ENCODE assay signal across 8 cellular contexts in the genomic region with DNA sequence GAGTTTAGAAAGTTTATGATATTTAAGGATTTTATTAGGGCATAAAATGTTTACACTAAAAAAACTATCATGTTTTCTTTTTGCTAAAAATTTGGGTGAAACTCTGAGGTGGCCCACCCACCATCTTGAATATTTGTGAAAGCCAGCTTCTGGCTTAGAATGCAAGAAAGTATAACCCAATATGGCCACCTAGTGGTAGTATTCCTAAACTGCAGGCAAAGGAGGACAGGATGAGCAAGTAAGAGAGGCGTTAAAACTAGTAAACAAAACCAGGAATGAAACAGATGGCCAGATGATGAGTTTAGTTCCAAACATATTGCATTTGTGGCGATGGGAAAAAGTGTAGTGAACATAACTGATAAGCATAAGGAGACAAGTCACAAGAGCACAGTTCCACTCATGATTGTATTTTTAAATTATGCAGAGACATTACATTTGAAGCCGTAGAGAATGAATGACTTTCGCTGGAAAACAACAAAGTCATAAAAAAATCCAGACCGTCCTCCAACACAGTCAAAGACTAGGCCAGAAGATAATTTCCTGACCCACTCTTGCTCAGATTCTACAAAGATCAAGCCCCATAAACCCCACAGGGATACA.
DNase-seq lines count a peak whose midpoint lies in the region; ATAC-seq, FAIRE-seq and TF ChIP-seq lines count a peak whose summit lies in the region.

No MANE protein-coding gene starts in this region.

- intact Hi-C loops in activated CD4-positive, alpha-beta T cell treated with anti-CD3 and anti-CD28 coated beads, Interleukin-2, amount 10 ng/mL, durations not matched to agents 24 days and 14 days (cut with micrococcal nuclease): loop anchor here (1.0 kb wide), 2 partner anchors 57 to 198 kb away; no protein-coding TSS in a partner anchor

- FAIRE-seq in GM12892 (lab: Jason Lieb, UNC): peak; percentile 96

- DNase-seq in Ammon's horn (ENCODE audit: low spot score): peak; percentile 79
- DNase-seq in GM12892 (ENCODE audit: insufficient read length): no peak
- DNase-seq in NCI-H446 (lab: John Stamatoyannopoulos, UW): peak; percentile 31 to 79
- peak; percentile 90 for DNase-seq in activated CD4-positive, alpha-beta T cell treated with anti-CD3 and anti-CD28 coated beads, Interleukin-2, amount 10 ng/mL, durations not matched to agents 24 days and 14 days
- peak; percentile 75 for DNase-seq in fibroblast of the conjunctiva (ENCODE audit: low read depth)
- no peak for DNase-seq in omental fat pad (ENCODE audit: low spot score)

- no peak for TF ChIP-seq POLR2A in GM12892 (IDR thresholded peaks at IDR 0.05; ENCODE audit: low read depth, low read length)

- peak in 2 of 3 donors; percentile 36 to 79 for TF ChIP-seq CTCF in omental fat pad (IDR thresholded peaks at IDR 0.05)

- no peaks in the 10 kb centered on the region for H3K27me3 Mint-ChIP-seq in activated CD4-positive, alpha-beta T cell treated with anti-CD3 and anti-CD28 coated beads, Interleukin-2, amount 10 ng/mL, durations not matched to agents 24 days and 14 days

- H3K9me3 Mint-ChIP-seq in activated CD4-positive, alpha-beta T cell treated with anti-CD3 and anti-CD28 coated beads, Interleukin-2, amount 10 ng/mL, durations not matched to agents 24 days and 14 days: no peaks in the 10 kb centered on the region

- H3K36me3 Mint-ChIP-seq in activated CD4-positive, alpha-beta T cell treated with anti-CD3 and anti-CD28 coated beads, Interleukin-2, amount 10 ng/mL, durations not matched to agents 24 days and 14 days (ENCODE audit: low read depth): peaks cover 6% of the 10 kb centered on the region

- H3K4me3 Mint-ChIP-seq in activated CD4-positive, alpha-beta T cell treated with anti-CD3 and anti-CD28 coated beads, Interleukin-2, amount 10 ng/mL, durations not matched to agents 24 days and 14 days: no peak overlapping the region

- no peak overlapping the region for H3K27ac Mint-ChIP-seq in activated CD4-positive, alpha-beta T cell treated with anti-CD3 and anti-CD28 coated beads, Interleukin-2, amount 10 ng/mL, durations not matched to agents 24 days and 14 days

- H3K4me1 Mint-ChIP-seq in activated CD4-positive, alpha-beta T cell treated with anti-CD3 and anti-CD28 coated beads, Interleukin-2, amount 10 ng/mL, durations not matched to agents 24 days and 14 days: no peaks in the 10 kb centered on the region

- ATAC-seq in HG03103 (IDR thresholded peaks at IDR 0.05; ENCODE audit: low read depth, unreplicated experiment): peak; percentile 74
- ATAC-seq in omental fat pad (ENCODE audit: low FRiP score): no peak
- ATAC-seq in GM18873 (IDR thresholded peaks at IDR 0.05; ENCODE audit: low FRiP score, unreplicated experiment): no peak

Comparison
In these comparisons a context has a peak if more than half of its experiments do, and no peak if none do; other contexts are left out.
1. DNase-seq: peak in Ammon's horn (single experiment), NCI-H446 (2 of 2), activated CD4-positive, alpha-beta T cell treated with anti-CD3 and anti-CD28 coated beads, Interleukin-2, amount 10 ng/mL, durations not matched to agents 24 days and 14 days (single experiment) and fibroblast of the conjunctiva (single experiment); none in GM12892 (single experiment) and omental fat pad (single experiment).